Comparison of ENCODE assay signal across 1 cellular context in the genomic region with DNA sequence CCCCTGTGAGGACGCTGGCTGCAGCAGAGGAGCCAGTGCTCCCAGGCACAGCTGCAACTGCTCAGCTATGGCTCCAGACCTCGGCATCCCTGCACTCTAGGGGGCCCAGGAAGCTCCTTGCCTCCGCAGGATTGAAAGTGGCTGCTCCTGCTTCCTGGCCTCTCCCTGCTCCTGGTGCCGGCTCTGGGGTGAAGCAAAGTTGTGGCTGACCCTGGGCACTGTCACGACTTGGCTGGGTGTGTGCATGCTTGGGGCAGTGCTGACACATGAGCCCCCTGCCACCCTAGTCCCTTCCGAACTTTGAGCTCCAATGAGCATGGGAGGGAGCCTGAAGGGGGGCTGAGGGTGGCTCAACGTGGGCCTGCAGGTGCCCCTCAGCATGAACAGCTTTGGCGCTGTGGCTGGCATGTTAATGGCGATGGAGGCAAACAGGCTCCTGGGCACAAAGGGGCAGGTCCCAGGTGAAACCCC.
TF ChIP-seq lines count a peak whose summit lies in the region.

No MANE protein-coding gene starts in this region.

TF ChIP-seq in WTC11, 78 proteins besides CTCF, POLR2A, EP300 and RAD21 (continued from another document):
- TF ChIP-seq, protein P1, sequence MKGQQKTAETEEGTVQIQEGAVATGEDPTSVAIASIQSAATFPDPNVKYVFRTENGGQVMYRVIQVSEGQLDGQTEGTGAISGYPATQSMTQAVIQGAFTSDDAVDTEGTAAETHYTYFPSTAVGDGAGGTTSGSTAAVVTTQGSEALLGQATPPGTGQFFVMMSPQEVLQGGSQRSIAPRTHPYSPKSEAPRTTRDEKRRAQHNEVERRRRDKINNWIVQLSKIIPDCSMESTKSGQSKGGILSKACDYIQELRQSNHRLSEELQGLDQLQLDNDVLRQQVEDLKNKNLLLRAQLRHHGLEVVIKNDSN (CRISPR knock-in tag; IDR thresholded peaks at IDR 0.05), result no peak
- TF ChIP-seq ATF1 (CRISPR knock-in tag; IDR thresholded peaks at IDR 0.05) (no peak), IRF2 (CRISPR knock-in tag; IDR thresholded peaks at IDR 0.05; ENCODE audit: borderline replicate concordance, low read depth) (no peak)
- TF ChIP-seq, protein P2, sequence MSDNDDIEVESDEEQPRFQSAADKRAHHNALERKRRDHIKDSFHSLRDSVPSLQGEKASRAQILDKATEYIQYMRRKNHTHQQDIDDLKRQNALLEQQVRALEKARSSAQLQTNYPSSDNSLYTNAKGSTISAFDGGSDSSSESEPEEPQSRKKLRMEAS (CRISPR knock-in tag; IDR thresholded peaks at IDR 0.05), result no peak
